ENCODE assay signal across 1 cellular context in genomic region chr1:93442276-93442675, GRCh38.
TF ChIP-seq lines count a peak whose summit lies in the region.

No MANE protein-coding gene starts in this region.

TF ChIP-seq in K562, 482 proteins besides CTCF, POLR2A, EP300 and RAD21 (continued from another document):
- peak in 1 of 2 experiments; percentile 42; a peak in 1 of 4 replicates for TF ChIP-seq MAZ (CRISPR knock-in tag; conservative IDR thresholded peaks at IDR 0.05 in 1 of 2, IDR thresholded peaks at IDR 0.05 in 1 of 2)
- peak in 1 of 2 experiments; percentile 77; a peak in 2 of 3 replicates for TF ChIP-seq CBX3 (IDR thresholded peaks at IDR 0.05; ENCODE audit: borderline replicate concordance in 1 of 2, low read length in 2 of 2)
- TF ChIP-seq IRF2 (CRISPR knock-in tag; IDR thresholded peaks at IDR 0.05), result no peak
- TF ChIP-seq EGR1 (conservative IDR thresholded peaks at IDR 0.05), result no peak
- no peak for TF ChIP-seq THAP12 (CRISPR knock-in tag; IDR thresholded peaks at IDR 0.05)
- TF ChIP-seq CREBBP (IDR thresholded peaks at IDR 0.05; ENCODE audit: low read depth, low read length), result no peak
- no peak for TF ChIP-seq PREB (CRISPR knock-in tag; IDR thresholded peaks at IDR 0.05)
- no peak for TF ChIP-seq CREB5 (CRISPR knock-in tag; IDR thresholded peaks at IDR 0.05)
- TF ChIP-seq MAX (CRISPR knock-in tag; IDR thresholded peaks at IDR 0.05), result peak; percentile 85
- no peak for TF ChIP-seq WHSC1 (IDR thresholded peaks at IDR 0.05; ENCODE audit: low read length)
- no peak for TF ChIP-seq RNF2 (IDR thresholded peaks at IDR 0.05)
- TF ChIP-seq HCFC1 (IDR thresholded peaks at IDR 0.05; ENCODE audit: low read depth, low read length), result no peak
